Comparison of ENCODE assay signal across 8 cellular contexts in the genomic region with DNA sequence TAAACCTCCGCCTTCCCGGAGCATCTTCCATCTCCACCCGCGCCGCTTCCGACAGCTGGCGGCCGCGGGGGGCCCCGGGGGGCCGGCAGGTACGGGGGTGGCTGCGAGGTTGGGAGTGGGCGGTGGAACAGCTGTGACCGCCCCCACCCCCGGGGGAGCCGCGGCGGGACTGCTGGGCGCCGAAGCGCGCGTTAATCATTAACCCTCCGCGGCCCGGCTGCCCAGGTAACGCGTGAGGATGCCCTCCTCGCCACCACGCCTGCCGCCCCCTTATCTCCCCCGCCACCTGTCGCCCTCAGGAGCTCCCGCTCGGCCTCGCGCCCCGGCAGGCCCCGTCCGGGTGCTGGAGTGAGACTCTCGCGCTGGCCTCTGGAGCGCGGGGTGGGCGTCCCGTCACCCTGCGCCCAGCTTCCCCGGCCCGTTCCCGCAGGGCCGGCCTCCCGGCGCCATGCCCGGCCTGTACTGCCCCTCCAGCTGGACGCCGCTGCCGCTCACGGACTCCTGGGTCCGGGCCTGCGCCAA. TPM values are rescaled to one million over a fixed set of nuclear protein-coding genes. Genes with fewer than 3 reads are reported as not detected.
DNase-seq lines count a peak whose midpoint lies in the region; ATAC-seq and TF ChIP-seq lines count a peak whose summit lies in the region.

No MANE protein-coding gene starts in this region.

- no peaks in the 10 kb centered on the region for H3K36me3 ChIP-seq in NT2/D1 (ENCODE audit: insufficient read depth, insufficient read length, low read length)
- H3K36me3 ChIP-seq in smooth muscle cell (ENCODE audit: low read depth), result no peaks in the 10 kb centered on the region

- no peaks in the 10 kb centered on the region for H4K20me1 ChIP-seq in smooth muscle cell (ENCODE audit: low read depth)

- no peaks in the 10 kb centered on the region for H3F3A ChIP-seq in smooth muscle cell (ENCODE audit: low read depth)

- peaks cover 6% of the 10 kb centered on the region for H3K4me1 ChIP-seq in NT2/D1 (ENCODE audit: insufficient read depth, insufficient read length)
- H3K4me1 ChIP-seq in right cardiac atrium (ENCODE audit: control insufficient read depth, insufficient read depth, low read length), result no peaks in the 10 kb centered on the region
- H3K4me1 ChIP-seq in smooth muscle cell (ENCODE audit: low read depth), result peaks cover 9% of the 10 kb centered on the region

- intact Hi-C loops in right cardiac atrium (cut with DNase I), result loop anchor here in 1 of 4 donors (10.0 kb wide), 1 partner anchor 85 kb away; no protein-coding TSS in a partner anchor

- H3K36me3 Mint-ChIP-seq in endothelial cell (ENCODE audit: low read depth, unreplicated experiment), result peaks cover 8% of the 10 kb centered on the region

- peak; percentile 13 to 83 (median 83) for DNase-seq in NCI-H1417 (lab: John Stamatoyannopoulos, UW)
- no peak for DNase-seq in NCI-H1417 treated with DMSO at 0.1 percent for 48 hours (lab: John Stamatoyannopoulos, UW)
- no peak for DNase-seq in NT2/D1 (ENCODE audit: low read depth, low spot score)
- DNase-seq in right cardiac atrium, result no peak
- DNase-seq in smooth muscle cell (lab: John Stamatoyannopoulos, UW; ENCODE audit: unreplicated experiment), result no peak
- DNase-seq in C1 segment of cervical spinal cord (lab: John Stamatoyannopoulos, UW), result no peak
- DNase-seq in endothelial cell (ENCODE audit: low spot score), result no peak
- DNase-seq in activated CD4-positive, alpha-beta T cell treated with anti-CD3 and anti-CD28 coated beads for 48 hours, result no peak

- H3K9ac ChIP-seq in NT2/D1 (ENCODE audit: insufficient read length, low read depth), result peak overlapping the region; percentile 64
- no peak overlapping the region for H3K9ac ChIP-seq in smooth muscle cell (ENCODE audit: low read depth)

- H3K27ac Mint-ChIP-seq in endothelial cell (ENCODE audit: unreplicated experiment), result no peak overlapping the region

- WGBS in right cardiac atrium, result under 1% methylated on average over 61 of the region's 61 CpGs
- 3% methylated on average over 26 of the region's 61 CpGs for whole genome bisulfite sequencing in smooth muscle cell (ENCODE audit: low lambda C conversion rate)

- H3K27me3 ChIP-seq in NT2/D1 (ENCODE audit: insufficient read depth, insufficient read length) (peaks cover 67% of the 10 kb centered on the region), right cardiac atrium (ENCODE audit: control insufficient read depth, insufficient read depth) (no peaks in the 10 kb centered on the region), smooth muscle cell (ENCODE audit: low read depth) (peaks cover 94% of the 10 kb centered on the region)

- H3K4me3 ChIP-seq in NT2/D1 (ENCODE audit: insufficient read length, low read depth) (peak overlapping the region; percentile 47), right cardiac atrium (ENCODE audit: low read length) (peak overlapping the region; percentile 50), smooth muscle cell (peak overlapping the region; percentile 43)

- peaks cover 31% of the 10 kb centered on the region for H3K27me3 Mint-ChIP-seq in endothelial cell (ENCODE audit: unreplicated experiment)

- no peaks in the 10 kb centered on the region for H3K9me3 Mint-ChIP-seq in endothelial cell (ENCODE audit: unreplicated experiment)

- H3K79me2 ChIP-seq in smooth muscle cell (ENCODE audit: low read depth), result no peaks in the 10 kb centered on the region

- no peak overlapping the region for H2AFZ ChIP-seq in smooth muscle cell (ENCODE audit: low read depth)

- H3K4me3 Mint-ChIP-seq in endothelial cell (ENCODE audit: unreplicated experiment), result no peak overlapping the region

- no peak for ATAC-seq in right cardiac atrium

- H3K27ac ChIP-seq in right cardiac atrium (ENCODE audit: low read length) (no peak overlapping the region), smooth muscle cell (ENCODE audit: low read depth) (no peak overlapping the region)

- peak overlapping the region; percentile 86 for H3K4me2 ChIP-seq in smooth muscle cell

- TF ChIP-seq CTCF in smooth muscle cell (IDR thresholded peaks at IDR 0.05; ENCODE audit: borderline replicate concordance, insufficient read depth, poor library complexity, severe bottlenecking) (no peak), endothelial cell (IDR thresholded peaks at IDR 0.05; ENCODE audit: unreplicated experiment) (no peak)

- H3K9me3 ChIP-seq in NT2/D1 (ENCODE audit: insufficient read depth, low read length) (no peaks in the 10 kb centered on the region), right cardiac atrium (ENCODE audit: control insufficient read depth, low read length) (no peaks in the 10 kb centered on the region), smooth muscle cell (replicated peaks; ENCODE audit: low read depth) (no peaks in the 10 kb centered on the region)

- H3K4me1 Mint-ChIP-seq in endothelial cell (ENCODE audit: unreplicated experiment), result peaks cover 11% of the 10 kb centered on the region

RNA-seq across cellular contexts. Expression of gene VWA5B2, which starts 0.8 kb away (rescaled TPM):
- total RNA-seq in right cardiac atrium (not detected), smooth muscle cell (not detected in 2 replicates), endothelial cell (ENCODE audit: unreplicated experiment) (1.1 TPM)
- polyA plus RNA-seq in right cardiac atrium (0.07 TPM), smooth muscle cell (0.70 TPM in 1 of 2 replicates, not detected in the other)

RNA-seq across cellular contexts. Expression of gene ALG3, which starts 18.6 kb away (rescaled TPM):
- total RNA-seq in right cardiac atrium, result 10 to 100 TPM; 17.3 to 23.3 (median 21.6) TPM
- 19.3 TPM for polyA plus RNA-seq in right cardiac atrium
- total RNA-seq in smooth muscle cell, result 48.8 and 95.2 TPM in 2 replicates
- 91.2 and 96.7 TPM in 2 replicates for polyA plus RNA-seq in smooth muscle cell
- 38.6 TPM for total RNA-seq in endothelial cell (ENCODE audit: unreplicated experiment)

RNA-seq across cellular contexts. Expression of gene EEF1AKMT4, which starts 19.3 kb away (rescaled TPM):
- total RNA-seq in right cardiac atrium (1 to 10 TPM; 1.1 to 1.8 (median 1.3) TPM), smooth muscle cell (4.1 and 4.7 TPM in 2 replicates), endothelial cell (ENCODE audit: unreplicated experiment) (5.7 TPM)
- polyA plus RNA-seq in right cardiac atrium (1.7 TPM), smooth muscle cell (5.8 and 9.1 TPM in 2 replicates)

RNA-seq across cellular contexts. Expression of gene CAMK2N2, which starts 31.2 kb away (rescaled TPM):
- total RNA-seq in right cardiac atrium, result under 1 TPM in 1 of 4 donors, not detected in 3; 0.50 TPM
- 0.07 TPM for polyA plus RNA-seq in right cardiac atrium
- total RNA-seq in smooth muscle cell, result not detected in 2 replicates
- polyA plus RNA-seq in smooth muscle cell, result 0.18 TPM in 1 of 2 replicates, not detected in the other
- total RNA-seq in endothelial cell (ENCODE audit: unreplicated experiment), result not detected

RNA-seq across cellular contexts. Expression of gene ABCF3, which starts 44.1 kb away (rescaled TPM):
- 10 to 100 TPM; 59.2 to 72.9 (median 63.5) TPM for total RNA-seq in right cardiac atrium
- polyA plus RNA-seq in right cardiac atrium, result 50.9 TPM
- total RNA-seq in smooth muscle cell, result 34.6 and 40.4 TPM in 2 replicates
- polyA plus RNA-seq in smooth muscle cell, result 46.3 and 69.1 TPM in 2 replicates
- 68.1 TPM for total RNA-seq in endothelial cell (ENCODE audit: unreplicated experiment)

Comparison
In these comparisons a context has a peak if more than half of its experiments do, and no peak if none do; other contexts are left out.
1. DNase-seq: peak in NCI-H1417 (3 of 3); none in NCI-H1417 treated with DMSO at 0.1 percent for 48 hours (single experiment), NT2/D1 (single experiment), right cardiac atrium (0 of 3), smooth muscle cell (single experiment), C1 segment of cervical spinal cord (0 of 14), endothelial cell (single experiment) and activated CD4-positive, alpha-beta T cell treated with anti-CD3 and anti-CD28 coated beads for 48 hours (single experiment).
2. Peak in every context shown above with its lines, with median percentiles within 50 percentile points of each other: H3K4me3 ChIP-seq.